ENCODE assay signal across 14 cellular contexts in genomic region chr18:79466591-79466990, GRCh38.
A peak's percentile ranks its signal among the peaks of the same experiment; 100 is the strongest.
DNase-seq lines count a peak whose midpoint lies in the region; ATAC-seq and TF ChIP-seq lines count a peak whose summit lies in the region.
"Had no signal": no experiment of that assay in that cellular context is flagged by ENCODE, and none has a peak within 500 bp of the region (broad histone marks: within the 10 kb centered on the region; RNA-seq: fewer than 3 reads in every experiment).

No MANE protein-coding gene starts in this region.

- no peaks in the 10 kb centered on the region for H3K27me3 Mint-ChIP-seq in GM23338 (ENCODE audit: insufficient read depth, low read depth, poor library complexity)
- H3K27me3 Mint-ChIP-seq: activated CD8-positive, alpha-beta T cell treated with anti-CD3 and anti-CD28 coated beads for 36 hours had no signal

- H3K4me3 ChIP-seq in GM23338 (no peak overlapping the region), osteoblast (ENCODE audit: insufficient read depth, low read length) (no peak overlapping the region)
- H3K4me3 ChIP-seq: coronary artery had no signal

- DNase-seq in GM23338 (ENCODE audit: low spot score): no peak
- DNase-seq in osteoblast (ENCODE audit: insufficient read length, low spot score, missing footprints): no peak
- no peak for DNase-seq in hepatic stellate cell (ENCODE audit: low spot score)
- no peak for DNase-seq in KG1 (lab: John Stamatoyannopoulos, UW)
- DNase-seq: activated CD8-positive, alpha-beta T cell treated with anti-CD3 and anti-CD28 coated beads for 36 hours; Calu3; left cardiac atrium; NCI-H510A had no signal

- H3K36me3 ChIP-seq in GM23338 (ENCODE audit: insufficient read depth) (no peaks in the 10 kb centered on the region; the same call in 1 of the 2 replicates), osteoblast (ENCODE audit: insufficient read depth, low read length) (no peaks in the 10 kb centered on the region)

- H3K4me3 Mint-ChIP-seq in GM23338: no peak overlapping the region
- H3K4me3 Mint-ChIP-seq: activated CD8-positive, alpha-beta T cell treated with anti-CD3 and anti-CD28 coated beads for 36 hours had no signal

- H3K27me3 ChIP-seq in GM23338 (ENCODE audit: insufficient read depth): no peaks in the 10 kb centered on the region
- no peaks in the 10 kb centered on the region for H3K27me3 ChIP-seq in osteoblast (ENCODE audit: insufficient read depth, low read length)

- H3K4me1 Mint-ChIP-seq in GM23338: peaks cover 23% of the 10 kb centered on the region

- ATAC-seq in GM18498 (IDR thresholded peaks at IDR 0.05; ENCODE audit: unreplicated experiment): peak; percentile 48
- ATAC-seq in GM21447 (IDR thresholded peaks at IDR 0.05; ENCODE audit: unreplicated experiment): peak; percentile 40
- ATAC-seq in HG03432 (IDR thresholded peaks at IDR 0.05; ENCODE audit: unreplicated experiment): peak; percentile 28
- peak; percentile 33 for ATAC-seq in esophagus mucosa
- no peak for ATAC-seq in GM23338
- ATAC-seq: activated CD8-positive, alpha-beta T cell treated with anti-CD3 and anti-CD28 coated beads for 36 hours had no signal

- no peaks in the 10 kb centered on the region for H3K9me3 ChIP-seq in osteoblast (ENCODE audit: low read depth, low read length)

- H3K36me3 Mint-ChIP-seq in GM23338 (ENCODE audit: low read depth): peaks cover 7% of the 10 kb centered on the region; the same call in 1 of the 3 replicates

- H2AFZ ChIP-seq in GM23338 (no peak overlapping the region), osteoblast (ENCODE audit: low read length) (no peak overlapping the region)

- H4K20me1 ChIP-seq in GM23338 (replicated peaks; ENCODE audit: insufficient read depth) (no peaks in the 10 kb centered on the region), osteoblast (ENCODE audit: insufficient read depth, low read length) (no peaks in the 10 kb centered on the region)

- H3K4me2 ChIP-seq in GM23338 (no peak overlapping the region), osteoblast (ENCODE audit: insufficient read depth, low read length) (no peak overlapping the region)
- H3K4me2 ChIP-seq: KMS-11 had no signal

- no peaks in the 10 kb centered on the region for H3F3A ChIP-seq in GM23338 (replicated peaks; ENCODE audit: low read depth)

- TF ChIP-seq CTCF in GM23338 (conservative IDR thresholded peaks at IDR 0.05; ENCODE audit: low read depth in 2 of 2) (no peak), osteoblast (IDR thresholded peaks at IDR 0.05; ENCODE audit: extremely low read depth, low read depth, low read length) (no peak)

- no peak overlapping the region for H3K27ac Mint-ChIP-seq in GM23338
- H3K27ac Mint-ChIP-seq: activated CD8-positive, alpha-beta T cell treated with anti-CD3 and anti-CD28 coated beads for 36 hours had no signal

- no peaks in the 10 kb centered on the region; the same call in 2 of the 3 replicates for H3K9me3 Mint-ChIP-seq in GM23338
- H3K9me3 Mint-ChIP-seq: activated CD8-positive, alpha-beta T cell treated with anti-CD3 and anti-CD28 coated beads for 36 hours had no signal

- H3K27ac ChIP-seq in GM23338 (ENCODE audit: low read depth) (no peak overlapping the region), osteoblast (ENCODE audit: low read depth, low read length) (no peak overlapping the region)
- H3K27ac ChIP-seq: coronary artery, KMS-11 had no signal

- H3K9me2 ChIP-seq in GM23338 (ENCODE audit: insufficient read depth): no peaks in the 10 kb centered on the region

- H3K79me2 ChIP-seq in GM23338 (replicated peaks; ENCODE audit: insufficient read depth): no peaks in the 10 kb centered on the region
- H3K79me2 ChIP-seq in osteoblast (ENCODE audit: insufficient read depth, low read length): no peaks in the 10 kb centered on the region

- H3K4me1 ChIP-seq in GM23338 (ENCODE audit: insufficient read depth) (no peaks in the 10 kb centered on the region), osteoblast (ENCODE audit: insufficient read depth, low read length) (no peaks in the 10 kb centered on the region)

TF ChIP-seq in GM23338, 12 proteins besides CTCF, POLR2A, EP300 and RAD21:
- no peak for TF ChIP-seq EZH2phosphoT487 (IDR thresholded peaks at IDR 0.05; ENCODE audit: unreplicated experiment)
